Comparison of ENCODE assay signal across 21 cellular contexts in genomic region chr9:115350548-115350947, GRCh38.
A peak's percentile ranks its signal among the peaks of the same experiment; 100 is the strongest.
DNase-seq lines count a peak whose midpoint lies in the region; ATAC-seq and TF ChIP-seq lines count a peak whose summit lies in the region.
"Had no signal": no experiment of that assay in that cellular context is flagged by ENCODE, and none has a peak within 500 bp of the region (broad histone marks: within the 10 kb centered on the region; RNA-seq: fewer than 3 reads in every experiment).

No MANE protein-coding gene starts in this region.

- H3K27me3 ChIP-seq in PC-3 (ENCODE audit: low read length) (no peaks in the 10 kb centered on the region), BE2C (no peaks in the 10 kb centered on the region), thyroid gland (no peaks in the 10 kb centered on the region)
- H3K27me3 ChIP-seq: BLaER1 had no signal

- ATAC-seq in PC-3: no peak

- no peak overlapping the region for H3K9ac ChIP-seq in PC-3 (ENCODE audit: low read length)
- H3K9ac ChIP-seq: BLaER1 had no signal

- H3K9me2 ChIP-seq in PC-3 (replicated peaks; ENCODE audit: low read length): no peaks in the 10 kb centered on the region

- H3K27ac ChIP-seq in PC-3 (ENCODE audit: low read length): peak overlapping the region; percentile 65; the same call in 1 of the 2 replicates
- no peak overlapping the region for H3K27ac ChIP-seq in thyroid gland
- H3K27ac ChIP-seq: BLaER1, PC-9, RWPE1, SK-N-MC had no signal

- no peaks in the 10 kb centered on the region for H3K36me3 ChIP-seq in PC-3 (ENCODE audit: low read depth, low read length)
- no peaks in the 10 kb centered on the region for H3K36me3 ChIP-seq in BE2C
- H3K36me3 ChIP-seq in thyroid gland: no peaks in the 10 kb centered on the region
- H3K36me3 ChIP-seq: BLaER1 had no signal

- H3K4me1 ChIP-seq in PC-3 (ENCODE audit: insufficient read depth, low read length): peaks cover 33% of the 10 kb centered on the region
- H3K4me1 ChIP-seq in BE2C: no peaks in the 10 kb centered on the region
- H3K4me1 ChIP-seq in thyroid gland: no peaks in the 10 kb centered on the region

- no peaks in the 10 kb centered on the region for H3K9me3 ChIP-seq in PC-3 (ENCODE audit: low read length)
- no peaks in the 10 kb centered on the region for H3K9me3 ChIP-seq in BE2C
- H3K9me3 ChIP-seq in thyroid gland: no peaks in the 10 kb centered on the region
- H3K9me3 ChIP-seq: BLaER1 had no signal

- H3K79me2 ChIP-seq in PC-3 (ENCODE audit: low read length): no peaks in the 10 kb centered on the region

- H3F3A ChIP-seq in PC-3 (ENCODE audit: low read length, unreplicated experiment): peaks cover 3% of the 10 kb centered on the region

- no peaks in the 10 kb centered on the region for H4K20me1 ChIP-seq in PC-3 (ENCODE audit: low read length)
- H4K20me1 ChIP-seq: BLaER1 had no signal

- WGBS in thyroid gland, 2 donors: 80 to 87% methylated on average over 2 of the region's 2 CpGs

- H3K4me2 ChIP-seq in PC-3 (ENCODE audit: low read length): no peak overlapping the region
- H3K4me2 ChIP-seq: BLaER1 had no signal

- BruUV-seq in PC-3 (replicated peaks; lab: Mats Ljungman, UMichigan): no TSS peak

- DNase-seq in ELR (ENCODE audit: low read depth): peak; percentile 24
- DNase-seq in PC-3: no peak
- DNase-seq in glomerular visceral epithelial cell (ENCODE audit: extremely low spot score): peak; percentile 25
- DNase-seq in DMS153 (lab: John Stamatoyannopoulos, UW): no peak
- DNase-seq in BE2C: no peak
- no peak for DNase-seq in thyroid gland
- no peak for DNase-seq in erythroblast (lab: John Stamatoyannopoulos, UW)
- DNase-seq: CD4-positive, CD25-positive, alpha-beta regulatory T cell; DMS53; H9; KBM-7; MM.1S; NCI-H2029; NCI-H446; NCI-H524 treated with DMSO at 0.1 percent for 48 hours; NCI-H774; PC-9; SHP77 had no signal

- no peak overlapping the region for H3K4me3 ChIP-seq in PC-3 (ENCODE audit: low read length)
- H3K4me3 ChIP-seq in BE2C (ENCODE audit: low read depth, low read length): no peak overlapping the region
- H3K4me3 ChIP-seq in thyroid gland (replicated peaks in 1 of 3): no peak overlapping the region
- H3K4me3 ChIP-seq: BLaER1, PC-9, SK-N-MC had no signal

- TF ChIP-seq CTCF in PC-3 (conservative IDR thresholded peaks at IDR 0.05; ENCODE audit: low read depth, low read length) (no peak), BE2C (IDR thresholded peaks at IDR 0.05; ENCODE audit: low read depth, low read length) (no peak), thyroid gland (IDR thresholded peaks at IDR 0.05) (no peak)

- POLR2A ChIA-PET in PC-3 (lab: Charles Lee; ENCODE audit: unreplicated experiment): interaction anchor here (0.6 kb wide), 1 partner anchor 806 kb away, joined by 12 read pairs; no protein-coding TSS in a partner anchor

- CTCF ChIA-PET in PC-3 (lab: Charles Lee): no interaction called here

- H2AFZ ChIP-seq in PC-3 (ENCODE audit: low read length): no peak overlapping the region
- H2AFZ ChIP-seq: PC-9 had no signal

- no peak for TF ChIP-seq POLR2A in thyroid gland (IDR thresholded peaks at IDR 0.05)
- TF ChIP-seq POLR2A in erythroblast (IDR thresholded peaks at IDR 0.05; ENCODE audit: low read length): no peak

- intact Hi-C loops in PC-3 (cut with micrococcal nuclease): no loop called here
- intact Hi-C loops in thyroid gland (cut with DNase I): no loop called here

Comparison
In these comparisons a context has a peak if more than half of its experiments do, and no peak if none do; other contexts are left out.
1. DNase-seq: peak in ELR (single experiment) and glomerular visceral epithelial cell (single experiment); none in PC-3 (single experiment), DMS153 (single experiment), BE2C (single experiment), thyroid gland (0 of 2) and erythroblast (0 of 2).